In the genomic region with DNA sequence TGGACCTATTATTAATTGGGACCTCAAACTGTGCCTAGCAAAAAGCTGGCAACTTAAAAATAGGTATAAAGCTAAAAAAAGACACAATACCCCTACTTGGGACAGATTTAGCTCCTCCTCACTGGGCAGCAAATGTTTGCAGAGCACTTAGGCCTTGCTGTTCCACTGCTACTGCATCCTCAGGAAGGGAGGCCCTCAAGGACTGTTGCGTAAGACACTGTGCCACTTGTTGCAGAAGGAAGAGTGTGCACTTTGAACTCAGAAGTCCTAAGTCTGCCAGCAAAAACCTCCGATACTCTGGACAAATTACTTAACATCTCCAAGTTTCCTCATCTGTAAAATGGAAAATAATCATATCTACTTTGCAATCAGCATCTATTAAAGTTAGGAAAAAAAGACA, we compare ENCODE assay signal across 30 cellular contexts.
DNase-seq lines count a peak whose midpoint lies in the region; ATAC-seq, FAIRE-seq and TF ChIP-seq lines count a peak whose summit lies in the region.
"Had no signal": no experiment of that assay in that cellular context is flagged by ENCODE, and none has a peak within 500 bp of the region (broad histone marks: within the 10 kb centered on the region; RNA-seq: fewer than 3 reads in every experiment).

No MANE protein-coding gene starts in this region.

- FAIRE-seq in K562 (lab: Jason Lieb, UNC) (no peak), small intestine (lab: Jason Lieb, UNC) (no peak)
- FAIRE-seq: TTC549 had no signal

- BruUV-seq in K562 (replicated peaks; lab: Mats Ljungman, UMichigan): no TSS peak

- no peaks in the 10 kb centered on the region for H3K36me3 ChIP-seq in K562 (ENCODE audit: control insufficient read depth, insufficient read depth, low read length)
- no peaks in the 10 kb centered on the region for H3K36me3 ChIP-seq in small intestine (ENCODE audit: control insufficient read depth in 2 of 2, insufficient read depth in 2 of 2, low read length in 2 of 2)
- H3K36me3 ChIP-seq: breast epithelium, HAP-1, stomach, tibial nerve had no signal

- DNase-seq in SIG-M5 treated with dmso at 0.1 percent for 504 hours (lab: John Stamatoyannopoulos, UW; ENCODE audit: unreplicated experiment) (peak; percentile 7), SIG-M5 (lab: John Stamatoyannopoulos, UW) (no peak), NCI-H510A (lab: John Stamatoyannopoulos, UW) (peak; percentile 4), K562 (ENCODE audit: extremely low read depth in 1 of 4, low spot score in 3 of 4) (no peak), small intestine (peak; percentile 14), GDM1 (lab: John Stamatoyannopoulos, UW) (no peak)
- DNase-seq: activated CD4-positive, alpha-beta memory T cell treated with anti-CD3 and anti-CD28 coated beads, Interleukin-2, amount 10 ng/mL, durations not matched to agents 7 days and 5 days; activated CD8-positive, alpha-beta memory T cell treated with anti-CD3 and anti-CD28 coated beads, Interleukin-2, amount 50 U/mL, for 48 hours; activated naive CD4-positive, alpha-beta T cell treated with anti-CD3 and anti-CD28 coated beads, Interleukin-2, amount 50 U/mL, for 16 hours; amygdala; CD8-positive, alpha-beta T cell; left ventricle myocardium superior; midbrain; naive thymus-derived CD8-positive, alpha-beta T cell; NCI-H1105 treated with DMSO at 0.1 percent for 48 hours; NCI-H2029; NCI-H226; nucleus accumbens; SHP77; stimulated activated CD4-positive, alpha-beta T cell treated with anti-CD3 and anti-CD28 coated beads, Interleukin-2, amount 100 ng/mL, for 24 hours; stomach had no signal

- no peaks in the 10 kb centered on the region for H3K9me1 ChIP-seq in K562 (ENCODE audit: control insufficient read depth, insufficient read depth, low read length)

- no peaks in the 10 kb centered on the region for H4K20me1 ChIP-seq in K562 (replicated peaks; ENCODE audit: control insufficient read depth, insufficient read depth, low read length)

- no peak overlapping the region for H3K27ac ChIP-seq in K562 (ENCODE audit: extremely low read depth, low read depth, low read length)
- H3K27ac ChIP-seq in small intestine (ENCODE audit: low read depth in 1 of 2, low read length in 1 of 2): no peak overlapping the region
- H3K27ac ChIP-seq: breast epithelium, stomach, tibial nerve had no signal

- ATAC-seq in K562 (no peak), HG02852 (IDR thresholded peaks at IDR 0.05; ENCODE audit: unreplicated experiment) (no peak), HG03139 (IDR thresholded peaks at IDR 0.05; ENCODE audit: unreplicated experiment) (no peak)
- ATAC-seq: activated CD4-positive, CD25-positive, alpha-beta regulatory T cell treated with anti-CD3 and anti-CD28 coated beads, Interleukin-2, amount 50 U/mL, for 24 hours; CD8-positive, alpha-beta T cell; left ventricle myocardium superior; naive thymus-derived CD8-positive, alpha-beta T cell; Panc1 had no signal

- H3K4me2 ChIP-seq in K562 (ENCODE audit: insufficient read depth, low read length): no peak overlapping the region
- H3K4me2 ChIP-seq: smooth muscle cell had no signal

- no peak for TF ChIP-seq RAD21 in K562 (CRISPR knock-in tag; conservative IDR thresholded peaks at IDR 0.05 in 1 of 2, IDR thresholded peaks at IDR 0.05 in 1 of 2)

- TF ChIP-seq POLR2A in K562 (conservative IDR thresholded peaks at IDR 0.05): no peak

- TF ChIP-seq CTCF in K562 (IDR thresholded peaks at IDR 0.05 in 2 of 3, conservative IDR thresholded peaks at IDR 0.05 in 1 of 3; ENCODE audit: insufficient read depth in 2 of 3, low read depth in 1 of 3, low read length in 3 of 3): no peak

- in situ Hi-C loops in K562 (cut with MboI): no loop called here

- WGBS in K562 (ENCODE audit: insufficient coverage, low coverage, missing lambda C conversion rate): 0% methylated on average over 2 of the region's 2 CpGs
- WGBS in small intestine, 3 donors: 53 to 72% (median 54%) methylated on average over 2 of the region's 2 CpGs

- H3K4me3 ChIP-seq in K562: no peak overlapping the region
- no peak overlapping the region for H3K4me3 ChIP-seq in small intestine (ENCODE audit: low read depth in 1 of 2, low read length in 2 of 2)
- H3K4me3 ChIP-seq: breast epithelium, HAP-1, smooth muscle cell, stomach, tibial nerve had no signal

- intact Hi-C loops in K562 (cut with micrococcal nuclease): no loop called here

- no peak overlapping the region for H3K9ac ChIP-seq in K562 (ENCODE audit: insufficient read depth in 1 of 2, low read depth in 2 of 2, low read length in 2 of 2)

- H3K27me3 ChIP-seq in K562 (ENCODE audit: control insufficient read depth in 2 of 2, insufficient read depth in 2 of 2, low read length in 2 of 2): no peaks in the 10 kb centered on the region
- H3K27me3 ChIP-seq in small intestine (ENCODE audit: control insufficient read depth in 2 of 2, insufficient read depth in 2 of 2, low read length in 2 of 2): no peaks in the 10 kb centered on the region
- H3K27me3 ChIP-seq: breast epithelium, stomach, tibial nerve had no signal

- H3K4me1 ChIP-seq in K562 (replicated peaks in 1 of 2; ENCODE audit: control insufficient read depth in 2 of 2, insufficient read depth in 2 of 2, low read length in 2 of 2): no peaks in the 10 kb centered on the region
- H3K4me1 ChIP-seq in small intestine (ENCODE audit: control insufficient read depth in 2 of 2, insufficient read depth in 1 of 2, low read depth in 1 of 2, low read length in 1 of 2): no peaks in the 10 kb centered on the region
- H3K4me1 ChIP-seq: breast epithelium, HAP-1, stomach, tibial nerve had no signal

- POLR2A ChIA-PET in K562 (lab: Yijun Ruan, JAX): interaction anchor here (1.0 kb wide), 1 partner anchor 70 kb away, joined by 3 read pairs; no protein-coding TSS in a partner anchor

- H3K9me3 ChIP-seq in K562 (replicated peaks; ENCODE audit: control insufficient read depth, insufficient read depth, low read depth, low read length) (no peaks in the 10 kb centered on the region), small intestine (ENCODE audit: control insufficient read depth, low read depth) (no peaks in the 10 kb centered on the region)
- H3K9me3 ChIP-seq: breast epithelium, HAP-1, stomach, tibial nerve had no signal

- no peak overlapping the region for H2AFZ ChIP-seq in K562 (ENCODE audit: low read depth, low read length)

- no peaks in the 10 kb centered on the region for H3K79me2 ChIP-seq in K562 (ENCODE audit: control insufficient read depth, insufficient read depth, low read length)

- TF ChIP-seq EP300 in K562 (IDR thresholded peaks at IDR 0.05; ENCODE audit: low read length): no peak

- CTCF ChIA-PET in K562 (lab: Yijun Ruan, JAX; ENCODE audit: low intra/inter-chr PET ratio): no interaction called here

TF ChIP-seq in K562, 482 proteins besides CTCF, POLR2A, EP300 and RAD21:
- TF ChIP-seq CEBPB (tag; IDR thresholded peaks at IDR 0.05): peak; percentile 42; the same call in 1 of the 2 replicates
- no peak for TF ChIP-seq NR4A1 (CRISPR knock-in tag; IDR thresholded peaks at IDR 0.05)
- no peak for TF ChIP-seq NR4A1 (tag; IDR thresholded peaks at IDR 0.05)
- no peak for TF ChIP-seq NCOA4 (IDR thresholded peaks at IDR 0.05; ENCODE audit: partially characterized antibody)
TF ChIP-seq in K562: peak in this region for 1.

Comparison
In these comparisons a context has a peak if more than half of its experiments do, and no peak if none do; other contexts are left out.
1. DNase-seq: peak in SIG-M5 treated with dmso at 0.1 percent for 504 hours (single experiment), NCI-H510A (single experiment) and small intestine (single experiment); none in SIG-M5 (single experiment), K562 (0 of 4) and GDM1 (single experiment).